11 cellular contexts compared by ENCODE assay signal in the genomic region with DNA sequence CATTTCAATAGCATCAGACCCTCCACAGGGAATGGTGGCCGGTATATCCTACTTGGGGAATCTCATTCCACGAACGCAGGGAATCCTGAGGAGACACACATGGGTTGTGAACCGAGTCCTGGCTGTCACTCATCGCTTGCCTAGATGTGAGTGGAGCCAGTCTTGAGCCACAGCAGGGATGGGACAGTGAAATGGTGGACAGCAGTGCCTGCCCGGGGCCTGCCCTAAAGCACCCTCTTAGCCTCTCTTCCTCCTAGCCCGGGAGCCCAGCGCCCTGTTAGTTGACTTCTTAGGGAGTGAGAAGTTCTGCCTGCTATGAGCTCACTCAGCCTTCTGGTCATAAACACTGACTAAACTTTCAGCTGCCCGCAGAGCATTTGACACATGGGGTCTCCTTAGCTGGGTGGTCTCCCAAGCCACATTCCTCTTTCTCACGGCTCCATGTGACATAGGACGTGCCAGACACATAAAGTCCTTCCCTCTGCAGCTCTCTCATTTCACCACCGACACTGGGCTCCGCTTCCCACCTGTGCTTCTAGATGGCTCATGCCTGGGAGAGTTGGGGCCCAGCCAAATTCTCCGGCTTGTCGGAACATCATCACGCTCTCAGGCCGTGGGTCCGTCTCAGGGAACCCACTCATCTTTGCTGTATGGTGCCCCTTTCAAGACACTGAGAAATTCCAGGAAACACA.
"Had no signal": no experiment of that assay in that cellular context is flagged by ENCODE, and none has a peak within 500 bp of the region (broad histone marks: within the 10 kb centered on the region; RNA-seq: fewer than 3 reads in every experiment).

No MANE protein-coding gene starts in this region.

- ATAC-seq: T-helper 17 cell had no signal

- DNase-seq: activated B cell treated with CpG ODN at 0.5 μM for 24 hours; activated CD4-positive, alpha-beta T cell treated with anti-CD3 and anti-CD28 coated beads, Interleukin-2, amount 10 ng/mL, durations not matched to agents 24 days and 14 days; activated naive CD4-positive, alpha-beta T cell treated with anti-CD3 and anti-CD28 coated beads, Interleukin-2, amount 10 ng/mL, durations not matched to agents 7 days and 5 days; central memory CD4-positive, alpha-beta T cell; cortex of kidney; effector memory CD4-positive, alpha-beta T cell; erythroblast; stimulated activated CD4-positive, alpha-beta T cell treated with anti-CD3 and anti-CD28 coated beads, Interleukin-4, amount 100 ng/mL, for 1 hour; T-helper 17 cell; testis had no signal

- H3K4me3 ChIP-seq: testis, vagina had no signal

- H3K4me1 ChIP-seq: testis, vagina had no signal

- H3K36me3 ChIP-seq: vagina had no signal

- H3K27me3 ChIP-seq: testis, vagina had no signal

- H3K27ac ChIP-seq: testis, vagina had no signal

- H3K9me3 ChIP-seq: testis, vagina had no signal
